8 cellular contexts compared by ENCODE assay signal in genomic region chr21:36069713-36070573, GRCh38. TPM values are rescaled to one million over a fixed set of nuclear protein-coding genes. Genes with fewer than 3 reads are reported as not detected.
A peak's percentile ranks its signal among the peaks of the same experiment; 100 is the strongest.
DNase-seq lines count a peak whose midpoint lies in the region; ATAC-seq lines count a peak whose summit lies in the region.

Gene CBR1 (plus strand): TSS chr21:36070024. CDS start chr21:36070116, 92 bp downstream.

- H3K4me3 ChIP-seq in HUES6 (ENCODE audit: low read depth, low read length) = peak within 1 kb of the TSS; percentile 83
- peak within 1 kb of the TSS; percentile 89 for H3K4me3 ChIP-seq in mucosa of stomach (ENCODE audit: low read length)

- H3K9me3 ChIP-seq in HUES6 (ENCODE audit: control insufficient read depth, insufficient read depth, low read depth, low read length) = peaks cover 20% of the 10 kb centered on the region
- H3K9me3 ChIP-seq in mucosa of stomach (ENCODE audit: control insufficient read depth, low read length) = no peaks in the 10 kb centered on the region

- DNase-seq in COLO829 (ENCODE audit: low spot score) = peak; percentile 79
- DNase-seq in OCI-M1 (lab: John Stamatoyannopoulos, UW) = peak; percentile 99
- peak; percentile 88 to 92 for DNase-seq in activated T-cell treated with anti-CD3 and anti-CD28 coated beads, Interleukin-2, amount 50 U/mL, for 48 hours
- DNase-seq in stimulated activated CD8-positive, alpha-beta memory T cell treated with anti-CD3 and anti-CD28 coated beads, Interleukin-4, amount 100 ng/mL, for 48 hours = peak; percentile 91

- H3K27ac ChIP-seq in HUES6 (ENCODE audit: low read depth, low read length) = no peak within 1 kb of the TSS

- H3K36me3 ChIP-seq in HUES6 (ENCODE audit: control insufficient read depth, insufficient read depth, low read length) = peaks cover 28% of the 10 kb centered on the region
- H3K36me3 ChIP-seq in mucosa of stomach (ENCODE audit: control insufficient read depth, insufficient read depth, low read length) = no peaks in the 10 kb centered on the region

- peak; percentile 95 for ATAC-seq in GM21423 (IDR thresholded peaks at IDR 0.05; ENCODE audit: unreplicated experiment)
- ATAC-seq in esophagus mucosa = peak; percentile 96

- H3K9ac ChIP-seq in HUES6 (ENCODE audit: low read length) = peak within 1 kb of the TSS; percentile 79
- H3K9ac ChIP-seq in mucosa of stomach (ENCODE audit: low read length) = peak within 1 kb of the TSS; percentile 69

- no peaks in the 10 kb centered on the region for H3K27me3 ChIP-seq in HUES6 (ENCODE audit: control insufficient read depth, insufficient read depth, low read length)
- H3K27me3 ChIP-seq in mucosa of stomach (ENCODE audit: control insufficient read depth, insufficient read depth, low read length) = no peaks in the 10 kb centered on the region

- peaks cover 3% of the 10 kb centered on the region; the same call in 1 of the 2 replicates for H3K4me1 ChIP-seq in HUES6 (ENCODE audit: control insufficient read depth, insufficient read depth, low read length)
- H3K4me1 ChIP-seq in mucosa of stomach (ENCODE audit: control insufficient read depth, insufficient read depth, low read length) = peaks cover 25% of the 10 kb centered on the region

RNA-seq across cellular contexts. Expression of gene CBR1, which starts in this region (rescaled TPM):
- total RNA-seq in esophagus mucosa = 131 TPM
